In genomic region chr6:118320652-118321051, GRCh38 we compare ENCODE assay signal across 19 cellular contexts.
DNase-seq lines count a peak whose midpoint lies in the region; ATAC-seq and TF ChIP-seq lines count a peak whose summit lies in the region.
"Had no signal": no experiment of that assay in that cellular context is flagged by ENCODE, and none has a peak within 500 bp of the region (broad histone marks: within the 10 kb centered on the region; RNA-seq: fewer than 3 reads in every experiment).

No MANE protein-coding gene starts in this region.

- no peak overlapping the region for H3K4me3 Mint-ChIP-seq in activated naive CD4-positive, alpha-beta T cell treated with anti-CD3 and anti-CD28 coated beads for 36 hours
- H3K4me3 Mint-ChIP-seq: CD4-positive, CD25-positive, alpha-beta regulatory T cell; IgD-negative memory B cell; neural crest cell; T-helper 1 cell treated with Interleukin-12 subunit alpha and Interleukin-12 subunit beta and Interleukin-4 antibody, amounts not matched to agents 30 μg/mL and 1 μg/mL, for 36 hours had no signal

- H3K9me3 Mint-ChIP-seq in activated naive CD4-positive, alpha-beta T cell treated with anti-CD3 and anti-CD28 coated beads for 36 hours = no peaks in the 10 kb centered on the region
- H3K9me3 Mint-ChIP-seq: CD4-positive, CD25-positive, alpha-beta regulatory T cell; IgD-negative memory B cell; neural crest cell; T-helper 1 cell treated with Interleukin-12 subunit alpha and Interleukin-12 subunit beta and Interleukin-4 antibody, amounts not matched to agents 30 μg/mL and 1 μg/mL, for 36 hours had no signal

- H3K9me3 ChIP-seq in SK-N-MC (ENCODE audit: low read depth, low read length) (no peaks in the 10 kb centered on the region), esophagus muscularis mucosa (no peaks in the 10 kb centered on the region), mucosa of descending colon (no peaks in the 10 kb centered on the region)

- DNase-seq in activated naive CD4-positive, alpha-beta T cell treated with anti-CD3 and anti-CD28 coated beads for 36 hours = peak; percentile 7
- DNase-seq in activated naive CD4-positive, alpha-beta T cell treated with Interleukin-2 at 50 U/mL for 16 hours = no peak
- DNase-seq in SK-N-MC (ENCODE audit: low read depth, low spot score) (peak; percentile 34), esophagus muscularis mucosa (ENCODE audit: extremely low spot score) (no peak), mucosa of descending colon (no peak), foreskin keratinocyte (no peak), DMS153 (lab: John Stamatoyannopoulos, UW) (no peak)
- no peak for DNase-seq in stimulated activated CD4-positive, alpha-beta T cell treated with anti-CD3 and anti-CD28 coated beads, Interleukin-2, amount 100 ng/mL, for 48 hours
- DNase-seq: activated CD4-positive, alpha-beta T cell treated with anti-CD3 and anti-CD28 coated beads, Interleukin-2, amount 50 U/mL, for 4 hours; activated naive CD4-positive, alpha-beta T cell; CD4-positive, CD25-positive, alpha-beta regulatory T cell; left cardiac atrium; PC-3; stimulated activated CD4-positive, alpha-beta T cell treated with anti-CD3 and anti-CD28 coated beads, Interleukin-4, amount 100 ng/mL, for 24 hours had no signal

- no peak overlapping the region for H3K27ac ChIP-seq in SK-N-MC
- H3K27ac ChIP-seq in esophagus muscularis mucosa (replicated peaks in 1 of 4) = peak overlapping the region; percentile 67 to 77 (median 73)
- H3K27ac ChIP-seq in foreskin keratinocyte = no peak overlapping the region

- CTCF ChIA-PET in activated naive CD4-positive, alpha-beta T cell treated with anti-CD3 and anti-CD28 coated beads for 36 hours (lab: Charles Lee) = no interaction called here

- no peak overlapping the region for H3K27ac Mint-ChIP-seq in activated naive CD4-positive, alpha-beta T cell treated with anti-CD3 and anti-CD28 coated beads for 36 hours
- H3K27ac Mint-ChIP-seq: CD4-positive, CD25-positive, alpha-beta regulatory T cell; IgD-negative memory B cell; progenitor cell of endocrine pancreas; T-helper 1 cell treated with Interleukin-12 subunit alpha and Interleukin-12 subunit beta and Interleukin-4 antibody, amounts not matched to agents 30 μg/mL and 1 μg/mL, for 36 hours had no signal

- no peak for TF ChIP-seq CTCF in esophagus muscularis mucosa (IDR thresholded peaks at IDR 0.05)
- no peak for TF ChIP-seq CTCF in mucosa of descending colon (IDR thresholded peaks at IDR 0.05)
- no peak for TF ChIP-seq CTCF in foreskin keratinocyte (conservative IDR thresholded peaks at IDR 0.05)

- H3K4me3 ChIP-seq in SK-N-MC = no peak overlapping the region
- no peak overlapping the region for H3K4me3 ChIP-seq in esophagus muscularis mucosa
- H3K4me3 ChIP-seq in mucosa of descending colon = no peak overlapping the region
- H3K4me3 ChIP-seq: smooth muscle cell had no signal

- H3K36me3 ChIP-seq in SK-N-MC (ENCODE audit: insufficient read depth, low read length) (no peaks in the 10 kb centered on the region), esophagus muscularis mucosa (no peaks in the 10 kb centered on the region), mucosa of descending colon (ENCODE audit: low read depth) (no peaks in the 10 kb centered on the region)

- no peak overlapping the region for H3K9ac ChIP-seq in SK-N-MC (ENCODE audit: insufficient read length)

- H3K36me3 Mint-ChIP-seq in activated naive CD4-positive, alpha-beta T cell treated with anti-CD3 and anti-CD28 coated beads for 36 hours (ENCODE audit: low read depth) = no peaks in the 10 kb centered on the region
- H3K36me3 Mint-ChIP-seq: CD4-positive, CD25-positive, alpha-beta regulatory T cell; IgD-negative memory B cell had no signal

- H3K4me1 ChIP-seq in esophagus muscularis mucosa = peaks cover 30 to 76% (median 69%) of the 10 kb centered on the region in 4 donors
- no peaks in the 10 kb centered on the region for H3K4me1 ChIP-seq in mucosa of descending colon (ENCODE audit: low read depth)
- H3K4me1 ChIP-seq in foreskin keratinocyte = no peaks in the 10 kb centered on the region

- H3K27me3 Mint-ChIP-seq in activated naive CD4-positive, alpha-beta T cell treated with anti-CD3 and anti-CD28 coated beads for 36 hours (ENCODE audit: low read depth) = peaks cover under 1% of the 10 kb centered on the region
- H3K27me3 Mint-ChIP-seq: progenitor cell of endocrine pancreas had no signal

- no peaks in the 10 kb centered on the region for H3K4me1 Mint-ChIP-seq in activated naive CD4-positive, alpha-beta T cell treated with anti-CD3 and anti-CD28 coated beads for 36 hours (ENCODE audit: low read depth)
- H3K4me1 Mint-ChIP-seq: IgD-negative memory B cell, neural crest cell had no signal

- intact Hi-C loops in activated naive CD4-positive, alpha-beta T cell treated with anti-CD3 and anti-CD28 coated beads for 36 hours (cut with micrococcal nuclease) = no loop called here
- intact Hi-C loops in esophagus muscularis mucosa (cut with DNase I) = no loop called here
- intact Hi-C loops in mucosa of descending colon (cut with DNase I, micrococcal nuclease) = no loop called here

- H3K27me3 ChIP-seq in esophagus muscularis mucosa (no peaks in the 10 kb centered on the region), foreskin keratinocyte (no peaks in the 10 kb centered on the region)

- TF ChIP-seq POLR2A in esophagus muscularis mucosa (IDR thresholded peaks at IDR 0.05; ENCODE audit: low read depth) = no peak

- ATAC-seq in mucosa of descending colon (no peak), foreskin keratinocyte (no peak)

- TF ChIP-seq EP300 in esophagus muscularis mucosa (IDR thresholded peaks at IDR 0.05) = no peak

- WGBS in esophagus muscularis mucosa = 39% methylated on average over 2 of the region's 2 CpGs

Comparison
In these comparisons a context has a peak if more than half of its experiments do, and no peak if none do; other contexts are left out.
1. DNase-seq: peak in activated naive CD4-positive, alpha-beta T cell treated with anti-CD3 and anti-CD28 coated beads for 36 hours (single experiment) and SK-N-MC (single experiment); none in activated naive CD4-positive, alpha-beta T cell treated with Interleukin-2 at 50 U/mL for 16 hours (single experiment), esophagus muscularis mucosa (single experiment), mucosa of descending colon (0 of 3), foreskin keratinocyte (0 of 2), DMS153 (single experiment) and stimulated activated CD4-positive, alpha-beta T cell treated with anti-CD3 and anti-CD28 coated beads, Interleukin-2, amount 100 ng/mL, for 48 hours (0 of 2).
2. H3K27ac ChIP-seq: peak in esophagus muscularis mucosa (4 of 4); none in SK-N-MC (single experiment) and foreskin keratinocyte (single experiment).